Comparison of ENCODE assay signal across 8 cellular contexts in genomic region chr5:126776499-126777256, GRCh38. TPM values are rescaled to one million over a fixed set of nuclear protein-coding genes. Genes with fewer than 3 reads are reported as not detected.
DNase-seq lines count a peak whose midpoint lies in the region; ATAC-seq and TF ChIP-seq lines count a peak whose summit lies in the region.

Gene LMNB1 (plus strand): TSS chr5:126777136. CDS start chr5:126777509, 373 bp downstream.

- peak within 1 kb of the TSS; percentile 99 for H3K4me3 Mint-ChIP-seq in Caco-2 (ENCODE audit: unreplicated experiment)
- H3K4me3 Mint-ChIP-seq in memory B cell, result peak within 1 kb of the TSS; percentile 90

- DNase-seq in Caco-2 (peak; percentile 98 to 99), HUDEP-2 (lab: John Stamatoyannopoulos, UW; ENCODE audit: unreplicated experiment in 76 of 76) (peak in 75 of 76 experiments; percentile 58 to 95 (median 90)), NOMO-1 treated with dmso at 0.1 percent for 144 hours (lab: John Stamatoyannopoulos, UW; ENCODE audit: unreplicated experiment) (peak; percentile 98), memory B cell (ENCODE audit: low spot score in 2 of 2) (peak; percentile 92 to 95)
- peak; percentile 81 to 85 for DNase-seq in activated CD8-positive, alpha-beta memory T cell treated with anti-CD3 and anti-CD28 coated beads for 4 hours (ENCODE audit: low read depth in 2 of 2)
- DNase-seq in effector memory CD4-positive, alpha-beta T cell, result peak; percentile 83 to 91 (median 90)
- DNase-seq in stimulated activated CD8-positive, alpha-beta memory T cell treated with anti-CD3 and anti-CD28 coated beads, Interleukin-12 subunit alpha, Interleukin-12 subunit beta, amount 100 ng/mL, for 1 hour (ENCODE audit: low read depth), result peak; percentile 85

- BruUV-seq in Caco-2 (replicated peaks; lab: Mats Ljungman, UMichigan), result no TSS peak

- peak within 1 kb of the TSS; percentile 96 for H3K27ac ChIP-seq in effector memory CD4-positive, alpha-beta T cell (ENCODE audit: insufficient read depth, low read length, poor library complexity, severe bottlenecking)

- POLR2A ChIA-PET in Caco-2 (lab: Charles Lee), result interaction anchor here (1.1 to 1.2 kb wide), 2 partner anchors 92 to 103 kb away, joined by 3 read pairs; no protein-coding TSS in a partner anchor

- H3K36me3 Mint-ChIP-seq in Caco-2 (ENCODE audit: insufficient read depth, unreplicated experiment) (peaks cover 21% of the 10 kb centered on the region), memory B cell (no peaks in the 10 kb centered on the region)

- H3K9me3 ChIP-seq in Caco-2, result no peaks in the 10 kb centered on the region
- no peaks in the 10 kb centered on the region for H3K9me3 ChIP-seq in effector memory CD4-positive, alpha-beta T cell (ENCODE audit: control insufficient read depth, low read length)

- ATAC-seq in GM21390 (IDR thresholded peaks at IDR 0.05; ENCODE audit: unreplicated experiment) (peak; percentile 65), memory B cell (ENCODE audit: low read depth) (peak; percentile 72)

- H3K4me1 ChIP-seq in Caco-2, result peaks cover 15% of the 10 kb centered on the region
- peaks cover 16% of the 10 kb centered on the region for H3K4me1 ChIP-seq in effector memory CD4-positive, alpha-beta T cell (ENCODE audit: control insufficient read depth, insufficient read depth, low read length, poor library complexity, severe bottlenecking)

- H3K9me3 Mint-ChIP-seq in Caco-2 (ENCODE audit: unreplicated experiment) (no peaks in the 10 kb centered on the region), memory B cell (no peaks in the 10 kb centered on the region)

- H3K27ac Mint-ChIP-seq in Caco-2 (ENCODE audit: unreplicated experiment), result peak within 1 kb of the TSS; percentile 96
- peak within 1 kb of the TSS; percentile 90 for H3K27ac Mint-ChIP-seq in memory B cell

- no peak for TF ChIP-seq CTCF in Caco-2 (IDR thresholded peaks at IDR 0.05; ENCODE audit: insufficient read depth in 1 of 2, low read depth in 1 of 2, low read length in 1 of 2, severe bottlenecking in 1 of 2, unreplicated experiment in 1 of 2)

- no peaks in the 10 kb centered on the region for H3K27me3 Mint-ChIP-seq in Caco-2 (ENCODE audit: insufficient read depth, unreplicated experiment)
- no peaks in the 10 kb centered on the region for H3K27me3 Mint-ChIP-seq in memory B cell

- H3K27me3 ChIP-seq in Caco-2 (replicated peaks; ENCODE audit: control insufficient read depth, insufficient read depth, low read length), result no peaks in the 10 kb centered on the region
- H3K27me3 ChIP-seq in effector memory CD4-positive, alpha-beta T cell (replicated peaks; ENCODE audit: control insufficient read depth, insufficient read depth, low read length, poor library complexity, severe bottlenecking), result no peaks in the 10 kb centered on the region

- H3K4me1 Mint-ChIP-seq in Caco-2 (ENCODE audit: low read depth, unreplicated experiment) (peaks cover 6% of the 10 kb centered on the region), memory B cell (peaks cover 12% of the 10 kb centered on the region)

- intact Hi-C loops in Caco-2 (cut with micrococcal nuclease; ENCODE audit: unreplicated experiment), result loop anchor here (1.0 kb wide), 2 partner anchors 176 to 181 kb away; partner anchors contain the start of genes ALDH7A1 and PHAX

- CTCF ChIA-PET in Caco-2 (lab: Charles Lee), result interaction anchor here (0.8 to 2.5 kb wide), 8 partner anchors 16 to 182 kb away, joined by 3 to 14 read pairs (median 5); partner anchors contain the start of genes ALDH7A1 and PHAX

- H3K36me3 ChIP-seq in Caco-2 (ENCODE audit: control insufficient read depth, insufficient read depth, low read length), result no peaks in the 10 kb centered on the region
- no peaks in the 10 kb centered on the region for H3K36me3 ChIP-seq in effector memory CD4-positive, alpha-beta T cell (ENCODE audit: control insufficient read depth, insufficient read depth, low read length)

- peak within 1 kb of the TSS; percentile 92 for H3K4me3 ChIP-seq in Caco-2 (ENCODE audit: low read depth, low read length)
- peak within 1 kb of the TSS; percentile 73 for H3K4me3 ChIP-seq in effector memory CD4-positive, alpha-beta T cell (ENCODE audit: insufficient read depth, low read depth, low read length, poor library complexity, severe bottlenecking)

RNA-seq across cellular contexts. Expression of gene LMNB1, which starts in this region (rescaled TPM):
- total RNA-seq in Caco-2 (2022), result 143 and 152 TPM in 2 replicates

Comparison
In these comparisons a context has a peak if more than half of its experiments do, and no peak if none do; other contexts are left out.
1. Peak in every context shown above with its lines: DNase-seq, ATAC-seq, H3K4me3 ChIP-seq and H3K27ac ChIP-seq.